In the genomic region with DNA sequence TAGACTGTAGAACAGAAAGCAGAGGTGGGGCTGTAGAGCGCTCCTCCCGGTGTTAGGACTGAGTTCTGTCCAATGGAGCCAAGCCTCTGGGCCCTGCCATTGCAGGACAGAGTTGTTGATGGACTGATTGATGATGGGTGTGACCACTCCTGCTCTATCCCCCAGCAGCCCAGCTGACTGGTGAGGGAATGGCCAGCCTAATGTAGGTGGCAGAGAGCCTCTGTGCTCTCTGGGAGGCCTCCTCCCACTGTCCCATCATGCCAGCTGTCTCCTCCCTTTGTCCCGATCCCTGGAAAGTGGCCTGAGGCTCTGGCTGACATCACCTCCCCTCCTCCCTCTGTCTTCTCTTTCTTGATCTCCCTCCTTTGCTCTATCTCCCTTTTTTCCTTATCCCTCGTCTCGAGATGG, we compare ENCODE assay signal across 8 cellular contexts. TPM values are rescaled to one million over a fixed set of nuclear protein-coding genes. Genes with fewer than 3 reads are reported as not detected.
A peak's percentile ranks its signal among the peaks of the same experiment; 100 is the strongest.
DNase-seq lines count a peak whose midpoint lies in the region; ATAC-seq and TF ChIP-seq lines count a peak whose summit lies in the region.

No MANE protein-coding gene starts in this region.

- H3K27ac ChIP-seq in cingulate gyrus (ENCODE audit: low read depth, low read length): peak overlapping the region; percentile 94
- H3K27ac ChIP-seq in smooth muscle cell (ENCODE audit: low read depth): peak overlapping the region; percentile 88

- peaks cover 49% of the 10 kb centered on the region for H3K79me2 ChIP-seq in smooth muscle cell (ENCODE audit: low read depth)

- TF ChIP-seq CTCF in HFF-Myc (IDR thresholded peaks at IDR 0.05; ENCODE audit: low read depth, low read length, missing control alignments) (no peak), smooth muscle cell (IDR thresholded peaks at IDR 0.05; ENCODE audit: borderline replicate concordance, insufficient read depth, poor library complexity, severe bottlenecking) (no peak)

- DNase-seq in HFF-Myc (ENCODE audit: extremely low read depth, low read depth) (no peak), islet precursor cell (peak; percentile 84), smooth muscle cell (lab: John Stamatoyannopoulos, UW; ENCODE audit: unreplicated experiment) (no peak), erythroblast (lab: John Stamatoyannopoulos, UW) (no peak)

- no peaks in the 10 kb centered on the region for H3K36me3 ChIP-seq in smooth muscle cell (ENCODE audit: low read depth)

- H3K9me3 ChIP-seq in smooth muscle cell (replicated peaks; ENCODE audit: low read depth): no peaks in the 10 kb centered on the region

- peaks cover 43% of the 10 kb centered on the region for H3K4me1 ChIP-seq in smooth muscle cell (ENCODE audit: low read depth)

- peaks cover 41% of the 10 kb centered on the region for H4K20me1 ChIP-seq in smooth muscle cell (ENCODE audit: low read depth)

- peaks cover 22% of the 10 kb centered on the region for H3F3A ChIP-seq in smooth muscle cell (ENCODE audit: low read depth)

- peak overlapping the region; percentile 97 for H3K4me2 ChIP-seq in smooth muscle cell

- H3K4me3 ChIP-seq in HFF-Myc (replicated peaks; ENCODE audit: low read depth, low read length) (peak overlapping the region; percentile 53), smooth muscle cell (peak overlapping the region; percentile 80)

- H3K9ac ChIP-seq in smooth muscle cell (ENCODE audit: low read depth): peak overlapping the region; percentile 87

- peak overlapping the region; percentile 62 for H2AFZ ChIP-seq in smooth muscle cell (ENCODE audit: low read depth)

- WGBS in smooth muscle cell (ENCODE audit: low lambda C conversion rate): 16% methylated on average over 5 of the region's 5 CpGs

- no peaks in the 10 kb centered on the region for H3K27me3 ChIP-seq in smooth muscle cell (ENCODE audit: low read depth)

- no peak for TF ChIP-seq POLR2A in erythroblast (IDR thresholded peaks at IDR 0.05; ENCODE audit: low read length)

- no peak for ATAC-seq in GM18909 (IDR thresholded peaks at IDR 0.05; ENCODE audit: poor library complexity, unreplicated experiment)
- ATAC-seq in HG03378 (IDR thresholded peaks at IDR 0.05; ENCODE audit: unreplicated experiment): no peak
- ATAC-seq in GM21717 (IDR thresholded peaks at IDR 0.05; ENCODE audit: unreplicated experiment): no peak

RNA-seq across cellular contexts. Expression of a gene that starts 0.8 kb away (rescaled TPM):
- total RNA-seq in smooth muscle cell: 16.2 and 23.9 TPM in 2 replicates
- polyA plus RNA-seq in smooth muscle cell: 41.3 and 43.9 TPM in 2 replicates

RNA-seq across cellular contexts. Expression of a gene that starts 8.4 kb away (rescaled TPM):
- total RNA-seq in smooth muscle cell: not detected in 2 replicates
- not detected in 2 replicates for polyA plus RNA-seq in smooth muscle cell

RNA-seq across cellular contexts. Expression of a gene that starts 11.5 kb away (rescaled TPM):
- total RNA-seq in smooth muscle cell: 70.3 and 81.0 TPM in 2 replicates
- polyA plus RNA-seq in smooth muscle cell: 127 and 134 TPM in 2 replicates

RNA-seq across cellular contexts. Expression of a gene that starts 12.7 kb away (rescaled TPM):
- total RNA-seq in smooth muscle cell: not detected in 2 replicates
- 0.59 TPM in 1 of 2 replicates, not detected in the other for polyA plus RNA-seq in smooth muscle cell

RNA-seq across cellular contexts. Expression of a gene that starts 42.9 kb away (rescaled TPM):
- total RNA-seq in smooth muscle cell: 48.3 and 52.3 TPM in 2 replicates
- polyA plus RNA-seq in smooth muscle cell: 139 and 156 TPM in 2 replicates
